Comparison of ENCODE assay signal across 14 cellular contexts in the genomic region with DNA sequence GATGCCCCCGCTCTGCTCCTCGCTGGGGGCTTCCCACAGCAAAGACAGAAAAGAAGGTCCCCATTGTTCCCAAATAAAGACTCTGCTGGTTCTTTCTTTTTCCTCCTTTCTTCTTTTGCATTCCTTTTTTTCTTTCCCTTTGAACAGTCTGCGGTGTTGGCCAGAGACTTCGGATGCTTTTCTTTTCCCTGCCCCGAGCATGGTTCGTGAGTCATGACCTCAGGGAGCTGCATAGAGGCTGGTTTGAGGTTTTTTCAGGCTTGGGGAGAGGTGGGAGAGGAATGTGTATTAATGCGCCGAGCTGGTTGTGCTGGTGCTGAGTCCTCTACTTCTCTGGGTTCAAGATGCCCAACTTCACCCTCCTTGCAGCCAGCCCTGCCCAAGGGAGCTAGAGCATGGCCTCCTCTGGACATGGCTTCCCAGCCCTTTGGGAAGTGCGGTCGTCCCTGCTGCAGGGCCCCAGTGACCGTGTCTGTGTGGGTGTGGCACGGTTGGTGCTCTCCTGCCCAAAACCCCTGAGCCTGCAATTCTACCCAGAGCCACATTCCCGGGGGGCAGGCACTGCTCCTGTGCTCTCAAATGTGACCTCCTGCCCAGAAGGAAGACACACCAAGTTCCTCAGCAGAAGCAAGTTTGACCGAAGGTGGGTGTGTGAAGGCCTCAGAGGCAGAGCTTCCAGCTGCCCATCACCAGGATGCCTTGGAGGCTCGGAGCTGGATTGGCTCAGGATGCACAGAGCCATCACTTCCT. TPM values are rescaled to one million over a fixed set of nuclear protein-coding genes. Genes with fewer than 3 reads are reported as not detected.
DNase-seq lines count a peak whose midpoint lies in the region; ATAC-seq and TF ChIP-seq lines count a peak whose summit lies in the region.
"Had no signal": no experiment of that assay in that cellular context is flagged by ENCODE, and none has a peak within 500 bp of the region (broad histone marks: within the 10 kb centered on the region; RNA-seq: fewer than 3 reads in every experiment).

No MANE protein-coding gene starts in this region.

- no peak for ATAC-seq in omental fat pad (ENCODE audit: low FRiP score)
- ATAC-seq: T-cell had no signal

- H3K4me1 ChIP-seq in mesodermal cell (ENCODE audit: control insufficient read depth, insufficient read depth, low read length, poor library complexity, severe bottlenecking): peaks cover 45% of the 10 kb centered on the region
- H3K4me1 ChIP-seq: Caco-2, uterus had no signal

- H3K9me3 ChIP-seq in MG63 (no peaks in the 10 kb centered on the region), mesodermal cell (ENCODE audit: control insufficient read depth, low read length) (no peaks in the 10 kb centered on the region)
- H3K9me3 ChIP-seq: Caco-2, uterus had no signal

- TF ChIP-seq CTCF in choroid plexus epithelial cell (conservative IDR thresholded peaks at IDR 0.05; ENCODE audit: low read depth, low read length) (no peak), progenitor cell of endocrine pancreas (IDR thresholded peaks at IDR 0.05; ENCODE audit: unreplicated experiment) (no peak), omental fat pad (IDR thresholded peaks at IDR 0.05) (no peak)

- H3K4me3 ChIP-seq in MG63 (no peak overlapping the region), choroid plexus epithelial cell (ENCODE audit: low read depth, low read length) (no peak overlapping the region), mesodermal cell (ENCODE audit: extremely low read depth, insufficient read depth, low read length, poor library complexity, severe bottlenecking) (no peak overlapping the region)
- H3K4me3 ChIP-seq: uterus had no signal

- H3K36me3 Mint-ChIP-seq in progenitor cell of endocrine pancreas (ENCODE audit: insufficient read depth): no peaks in the 10 kb centered on the region
- H3K36me3 Mint-ChIP-seq: T-cell had no signal

- peak overlapping the region; percentile 57 for H3K27ac ChIP-seq in mesodermal cell (ENCODE audit: low read depth, low read length, severe bottlenecking)
- H3K27ac ChIP-seq: uterus had no signal

- H3K36me3 ChIP-seq in MG63: no peaks in the 10 kb centered on the region
- H3K36me3 ChIP-seq in mesodermal cell (ENCODE audit: control insufficient read depth, insufficient read depth, low read length): no peaks in the 10 kb centered on the region
- H3K36me3 ChIP-seq: uterus had no signal

- 55 to 63% methylated on average over 11 to 12 of the region's 15 CpGs for WGBS in mesodermal cell (ENCODE audit: insufficient coverage in 2 of 2), 2 experiments

- no peak overlapping the region for H3K4me3 Mint-ChIP-seq in progenitor cell of endocrine pancreas (ENCODE audit: low read depth)
- H3K4me3 Mint-ChIP-seq: T-cell had no signal

- no peaks in the 10 kb centered on the region for H3K27me3 ChIP-seq in MG63
- H3K27me3 ChIP-seq: uterus had no signal

- H3K9me3 Mint-ChIP-seq in progenitor cell of endocrine pancreas (ENCODE audit: low read depth): no peaks in the 10 kb centered on the region
- H3K9me3 Mint-ChIP-seq: T-cell had no signal

- H3K4me1 Mint-ChIP-seq in progenitor cell of endocrine pancreas (ENCODE audit: low read depth): no peaks in the 10 kb centered on the region

- peak; percentile 32 for DNase-seq in COLO829 (ENCODE audit: low spot score)
- DNase-seq in MG63: peak; percentile 56
- DNase-seq in choroid plexus epithelial cell (ENCODE audit: low read depth): peak; percentile 77
- DNase-seq in progenitor cell of endocrine pancreas (ENCODE audit: low spot score, unreplicated experiment): no peak
- DNase-seq in NCI-H1105 treated with DMSO at 0.1 percent for 48 hours (lab: John Stamatoyannopoulos, UW): no peak
- no peak for DNase-seq in omental fat pad (ENCODE audit: low spot score)
- no peak for DNase-seq in MV-4-11 (lab: John Stamatoyannopoulos, UW)
- DNase-seq: anterior cingulate cortex, Caco-2, KG1, NCI-H510A treated with DMSO at 0.1 percent for 48 hours, T-cell, uterus had no signal

- peaks cover 9% of the 10 kb centered on the region for H3K27me3 Mint-ChIP-seq in progenitor cell of endocrine pancreas

- H3K27ac Mint-ChIP-seq in progenitor cell of endocrine pancreas: no peak overlapping the region
- H3K27ac Mint-ChIP-seq: T-cell had no signal

RNA-seq across cellular contexts. Expression of gene ARHGEF4, which starts 9.0 kb away (rescaled TPM):
- total RNA-seq in MG63 (2014; rRNA removed; shearing (Covaris generic); ENCODE audit: low replicate concordance): 0.89 and 7.6 TPM in 2 replicates
- 6.5 TPM for polyA plus RNA-seq in mesodermal cell (2013, experiment 1 of 2)
- polyA plus RNA-seq in mesodermal cell (2013, experiment 2 of 2): 6.2 TPM
- total RNA-seq in progenitor cell of endocrine pancreas (5.6 and 6.5 TPM in 2 replicates), omental fat pad (10 to 100 TPM in 3 of 4 donors, 1 to 10 TPM in 1; 2.0 to 18.0 (median 15.0) TPM)

Comparison
In these comparisons a context has a peak if more than half of its experiments do, and no peak if none do; other contexts are left out.
1. DNase-seq: peak in COLO829 (single experiment), MG63 (single experiment) and choroid plexus epithelial cell (single experiment); none in progenitor cell of endocrine pancreas (single experiment), NCI-H1105 treated with DMSO at 0.1 percent for 48 hours (single experiment), omental fat pad (single experiment) and MV-4-11 (single experiment).